In the genomic region with DNA sequence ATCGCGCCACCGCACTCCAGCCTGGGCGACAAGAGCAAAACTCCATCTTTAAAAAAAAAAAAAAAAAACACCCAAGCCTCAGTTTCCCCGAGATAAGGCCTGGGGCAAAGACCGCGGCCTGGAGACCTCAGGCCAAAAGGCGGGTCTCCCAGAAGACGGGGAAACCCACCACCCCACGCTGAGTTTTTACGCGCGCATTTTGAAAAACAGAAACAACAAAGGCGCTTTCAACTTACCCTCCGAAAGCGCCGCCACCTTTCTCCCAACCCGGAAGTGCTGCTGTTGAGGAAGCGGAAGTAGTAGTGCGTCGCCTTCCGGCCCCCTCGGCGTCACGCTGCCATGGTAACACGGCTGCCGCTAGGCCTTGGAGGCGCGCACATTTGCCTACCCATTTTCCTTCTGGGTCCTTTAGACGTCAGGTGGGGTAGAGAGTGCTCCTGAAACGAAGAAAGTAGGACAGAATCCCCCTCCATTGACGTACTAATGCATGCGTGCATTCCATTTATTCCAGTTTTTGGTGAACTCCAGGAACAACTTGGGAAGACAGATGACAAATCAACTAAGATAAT, we compare ENCODE assay signal across 8 cellular contexts. TPM values are rescaled to one million over a fixed set of nuclear protein-coding genes. Genes with fewer than 3 reads are reported as not detected.
DNase-seq lines count a peak whose midpoint lies in the region; ATAC-seq and TF ChIP-seq lines count a peak whose summit lies in the region.

Gene TTF1 (minus strand): TSS at position 287 of the 569 bp plus-strand sequence. CDS start 4,019 bp downstream, outside the sequence.

- no peak for TF ChIP-seq CTCF in subcutaneous adipose tissue (IDR thresholded peaks at IDR 0.05; ENCODE audit: low read depth)

- peak; percentile 75 for ATAC-seq in HG02571 (IDR thresholded peaks at IDR 0.05; ENCODE audit: unreplicated experiment)

- DNase-seq in GDM1 (lab: John Stamatoyannopoulos, UW), result peak; percentile 87
- DNase-seq in NCI-H1048 (lab: John Stamatoyannopoulos, UW), result peak; percentile 86
- peak; percentile 90 for DNase-seq in SK-N-DZ (ENCODE audit: low spot score)
- DNase-seq in activated naive CD4-positive, alpha-beta T cell treated with Interleukin-2 at 50 U/mL for 16 hours, result peak; percentile 93
- peak; percentile 95 for DNase-seq in germinal center (ENCODE audit: low spot score)
- peak; percentile 58 for DNase-seq in non-pigmented ciliary epithelial cell (ENCODE audit: low read depth)

RNA-seq across cellular contexts. Expression of gene TTF1, which starts in this region (rescaled TPM):
- 20.0 and 24.9 TPM in 2 replicates for polyA plus RNA-seq in SK-N-DZ (2014; cell fraction: cytosol; rRNA removed)
- 12.4 and 20.6 TPM in 2 replicates for polyA plus RNA-seq in SK-N-DZ (2014; cell fraction: nucleus; rRNA removed)
- 10 to 100 TPM; 10.4 to 19.2 (median 13.3) TPM for total RNA-seq in subcutaneous adipose tissue

Comparison
In these comparisons a context has a peak if more than half of its experiments do, and no peak if none do; other contexts are left out.
1. Peak in every context shown above with its lines: DNase-seq and ATAC-seq.